17 cellular contexts compared by ENCODE assay signal in genomic region chr5:135013445-135013844, GRCh38. TPM values are rescaled to one million over a fixed set of nuclear protein-coding genes. Genes with fewer than 3 reads are reported as not detected.
DNase-seq lines count a peak whose midpoint lies in the region; ATAC-seq and TF ChIP-seq lines count a peak whose summit lies in the region.
"Had no signal": no experiment of that assay in that cellular context is flagged by ENCODE, and none has a peak within 500 bp of the region (broad histone marks: within the 10 kb centered on the region; RNA-seq: fewer than 3 reads in every experiment).

No MANE protein-coding gene starts in this region.

- TF ChIP-seq EP300 in esophagus muscularis mucosa (IDR thresholded peaks at IDR 0.05): no peak

- 83% methylated on average over 7 of the region's 7 CpGs for WGBS in esophagus muscularis mucosa

- peak overlapping the region; percentile 45 for H3K27ac Mint-ChIP-seq in neural crest cell (ENCODE audit: unreplicated experiment)
- H3K27ac Mint-ChIP-seq: GM23338 had no signal

- H3K27me3 ChIP-seq in RWPE2 (ENCODE audit: insufficient read depth, poor library complexity, severe bottlenecking): no peaks in the 10 kb centered on the region
- no peaks in the 10 kb centered on the region for H3K27me3 ChIP-seq in esophagus muscularis mucosa

- H3K27ac ChIP-seq in RWPE2 (ENCODE audit: poor library complexity, severe bottlenecking) (no peak overlapping the region), esophagus muscularis mucosa (replicated peaks in 1 of 4) (peak overlapping the region; percentile 62 to 70 (median 66))

- no peak overlapping the region for H3K4me3 Mint-ChIP-seq in neural crest cell
- H3K4me3 Mint-ChIP-seq: CD14-positive monocyte, GM23338 had no signal

- peaks cover 12% of the 10 kb centered on the region for H3K27me3 Mint-ChIP-seq in neural crest cell (ENCODE audit: low read depth)

- H3K36me3 ChIP-seq in RWPE2 (ENCODE audit: low read depth) (no peaks in the 10 kb centered on the region), esophagus muscularis mucosa (no peaks in the 10 kb centered on the region)

- no peak overlapping the region for H3K4me3 ChIP-seq in RWPE2 (ENCODE audit: severe bottlenecking)
- no peak overlapping the region for H3K4me3 ChIP-seq in esophagus muscularis mucosa
- H3K4me3 ChIP-seq: GM23338, K562 had no signal

- intact Hi-C loops in esophagus muscularis mucosa (cut with DNase I): loop anchor here (10.0 kb wide), 1 partner anchor 181 kb away; no protein-coding TSS in a partner anchor

- H3K4me1 Mint-ChIP-seq in neural crest cell: no peaks in the 10 kb centered on the region
- H3K4me1 Mint-ChIP-seq: CD14-positive monocyte had no signal

- DNase-seq in 8988T (peak; percentile 4), RWPE2 (ENCODE audit: low spot score) (peak; percentile 61), esophagus muscularis mucosa (ENCODE audit: extremely low spot score) (no peak), neural crest cell (ENCODE audit: low read depth, low spot score) (no peak), omental fat pad (ENCODE audit: low spot score) (no peak), NCI-H1694 treated with DMSO at 0.1 percent for 48 hours (lab: John Stamatoyannopoulos, UW) (no peak)
- DNase-seq in stimulated activated CD4-positive, alpha-beta T cell treated with anti-CD3 and anti-CD28 coated beads, Interleukin-4, amount 100 ng/mL, for 24 hours: no peak
- DNase-seq: COR-L47, DMS153, MV-4-11, NCI-H1417 treated with DMSO at 0.1 percent for 48 hours, NCI-H2171 treated with DMSO at 0.1 percent for 48 hours had no signal

- no peaks in the 10 kb centered on the region for H3K4me1 ChIP-seq in RWPE2 (ENCODE audit: insufficient read depth, poor library complexity, severe bottlenecking)
- peaks cover 21 to 36% (median 26%) of the 10 kb centered on the region in 4 donors for H3K4me1 ChIP-seq in esophagus muscularis mucosa

- H3K36me3 Mint-ChIP-seq in neural crest cell (ENCODE audit: low read depth): no peaks in the 10 kb centered on the region
- H3K36me3 Mint-ChIP-seq: CD14-positive monocyte had no signal

- TF ChIP-seq CTCF in RWPE2 (IDR thresholded peaks at IDR 0.05; ENCODE audit: poor library complexity, severe bottlenecking): no peak
- no peak for TF ChIP-seq CTCF in esophagus muscularis mucosa (IDR thresholded peaks at IDR 0.05)
- TF ChIP-seq CTCF in neural crest cell (conservative IDR thresholded peaks at IDR 0.05): no peak
- no peak for TF ChIP-seq CTCF in omental fat pad (IDR thresholded peaks at IDR 0.05)

- no peak for TF ChIP-seq POLR2A in esophagus muscularis mucosa (IDR thresholded peaks at IDR 0.05; ENCODE audit: low read depth)

- no peaks in the 10 kb centered on the region for H3K9me3 Mint-ChIP-seq in neural crest cell
- H3K9me3 Mint-ChIP-seq: GM23338 had no signal

- H3K9me3 ChIP-seq in RWPE2 (ENCODE audit: severe bottlenecking): no peaks in the 10 kb centered on the region
- H3K9me3 ChIP-seq in esophagus muscularis mucosa: no peaks in the 10 kb centered on the region

- ATAC-seq in RWPE2 (ENCODE audit: low read depth) (no peak), omental fat pad (ENCODE audit: low FRiP score) (no peak), HG02642 (IDR thresholded peaks at IDR 0.05; ENCODE audit: poor library complexity, unreplicated experiment) (no peak)
- ATAC-seq: GM23338, HCT116, K562 had no signal

RNA-seq across cellular contexts. Expression of gene PITX1, which starts 20.6 kb away (rescaled TPM):
- total RNA-seq in esophagus muscularis mucosa (1 to 10 TPM; 3.7 to 8.7 (median 6.2) TPM), neural crest cell (not detected in 2 replicates), omental fat pad (1 to 10 TPM in 2 of 4 donors, under 1 TPM in 1, not detected in 1; 0.74 to 3.7 (median 1.2) TPM)
- total RNA-seq: GM23338 had no signal

RNA-seq across cellular contexts. Expression of gene CATSPER3, which starts 45.7 kb away (rescaled TPM):
- total RNA-seq in esophagus muscularis mucosa: under 1 TPM in 2 of 4 donors, not detected in 2; 0.42 to 0.65 TPM
- 0.36 and 0.54 TPM in 2 replicates for total RNA-seq in neural crest cell
- under 1 TPM in 2 of 4 donors, not detected in 2; 0.46 to 0.48 TPM for total RNA-seq in omental fat pad
- total RNA-seq: GM23338 had no signal

Comparison
In these comparisons a context has a peak if more than half of its experiments do, and no peak if none do; other contexts are left out.
1. DNase-seq: peak in 8988T (single experiment) and RWPE2 (single experiment); none in esophagus muscularis mucosa (single experiment), neural crest cell (single experiment), omental fat pad (single experiment), NCI-H1694 treated with DMSO at 0.1 percent for 48 hours (single experiment) and stimulated activated CD4-positive, alpha-beta T cell treated with anti-CD3 and anti-CD28 coated beads, Interleukin-4, amount 100 ng/mL, for 24 hours (single experiment).